ENCODE assay signal across 18 cellular contexts in the genomic region with DNA sequence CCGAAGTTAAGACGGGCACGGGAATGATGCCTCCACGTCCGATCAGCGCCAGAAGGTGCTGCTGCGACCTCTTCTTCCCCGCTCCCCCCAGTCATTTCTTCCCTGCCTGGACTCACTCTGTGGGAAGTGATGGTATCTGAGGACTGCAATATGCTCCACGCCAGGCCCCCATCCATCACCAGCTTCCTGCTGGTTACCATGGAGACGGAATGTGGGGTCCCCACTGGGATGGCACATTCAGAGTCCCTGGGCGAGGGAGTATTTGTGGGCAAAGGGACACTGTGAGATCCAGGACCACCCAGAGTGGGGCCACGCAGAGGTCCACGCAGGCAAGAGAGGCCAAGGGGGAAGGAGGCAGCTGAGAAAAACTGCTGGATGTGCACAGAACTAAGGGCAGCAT. TPM values are rescaled to one million over a fixed set of nuclear protein-coding genes. Genes with fewer than 3 reads are reported as not detected.
DNase-seq lines count a peak whose midpoint lies in the region; ATAC-seq and TF ChIP-seq lines count a peak whose summit lies in the region.
"Had no signal": no experiment of that assay in that cellular context is flagged by ENCODE, and none has a peak within 500 bp of the region (broad histone marks: within the 10 kb centered on the region; RNA-seq: fewer than 3 reads in every experiment).

No MANE protein-coding gene starts in this region.

- no peaks in the 10 kb centered on the region for H3K9me3 Mint-ChIP-seq in natural killer cell
- no peaks in the 10 kb centered on the region for H3K9me3 Mint-ChIP-seq in natural killer cell treated with Interleukin-12 subunit alpha and Interleukin-12 subunit beta and Interleukin-15 and Interleukin-18, amount 100 ng/mL, for 72 hours
- H3K9me3 Mint-ChIP-seq in activated naive CD8-positive, alpha-beta T cell treated with anti-CD3 and anti-CD28 coated beads, Interleukin-2, amount 10 ng/mL, durations not matched to agents 7 days and 5 days: no peaks in the 10 kb centered on the region
- no peaks in the 10 kb centered on the region for H3K9me3 Mint-ChIP-seq in CD4-positive, alpha-beta memory T cell

- H3K27ac Mint-ChIP-seq in natural killer cell: peak overlapping the region; percentile 73
- peak overlapping the region in 1 of 2 donors; percentile 36 for H3K27ac Mint-ChIP-seq in natural killer cell treated with Interleukin-12 subunit alpha and Interleukin-12 subunit beta and Interleukin-15 and Interleukin-18, amount 100 ng/mL, for 72 hours
- H3K27ac Mint-ChIP-seq in activated naive CD8-positive, alpha-beta T cell treated with anti-CD3 and anti-CD28 coated beads, Interleukin-2, amount 10 ng/mL, durations not matched to agents 7 days and 5 days: peak overlapping the region; percentile 16
- H3K27ac Mint-ChIP-seq in CD4-positive, alpha-beta memory T cell: peak overlapping the region in 1 of 7 donors; percentile 57

- H3K36me3 Mint-ChIP-seq in natural killer cell: no peaks in the 10 kb centered on the region
- no peaks in the 10 kb centered on the region for H3K36me3 Mint-ChIP-seq in natural killer cell treated with Interleukin-12 subunit alpha and Interleukin-12 subunit beta and Interleukin-15 and Interleukin-18, amount 100 ng/mL, for 72 hours
- H3K36me3 Mint-ChIP-seq in activated naive CD8-positive, alpha-beta T cell treated with anti-CD3 and anti-CD28 coated beads, Interleukin-2, amount 10 ng/mL, durations not matched to agents 7 days and 5 days: peaks cover 65% of the 10 kb centered on the region
- peaks cover 42 to 66% of the 10 kb centered on the region in 2 donors for H3K36me3 Mint-ChIP-seq in CD4-positive, alpha-beta memory T cell

- no peak overlapping the region for H3K4me3 ChIP-seq in CD4-positive, alpha-beta memory T cell (ENCODE audit: low read length in 2 of 2)
- H3K4me3 ChIP-seq: GM23248 had no signal

- no peak overlapping the region for H3K4me3 Mint-ChIP-seq in natural killer cell
- no peak overlapping the region for H3K4me3 Mint-ChIP-seq in natural killer cell treated with Interleukin-12 subunit alpha and Interleukin-12 subunit beta and Interleukin-15 and Interleukin-18, amount 100 ng/mL, for 72 hours
- H3K4me3 Mint-ChIP-seq in activated naive CD8-positive, alpha-beta T cell treated with anti-CD3 and anti-CD28 coated beads, Interleukin-2, amount 10 ng/mL, durations not matched to agents 7 days and 5 days: no peak overlapping the region
- no peak overlapping the region for H3K4me3 Mint-ChIP-seq in CD4-positive, alpha-beta memory T cell

- no peak for ATAC-seq in natural killer cell
- ATAC-seq in natural killer cell treated with Interleukin-12 subunit alpha and Interleukin-12 subunit beta and Interleukin-15 and Interleukin-18, amount 100 ng/mL, for 72 hours: no peak
- no peak for ATAC-seq in activated naive CD8-positive, alpha-beta T cell treated with anti-CD3 and anti-CD28 coated beads, Interleukin-2, amount 10 ng/mL, durations not matched to agents 7 days and 5 days (ENCODE audit: low read depth)
- no peak for ATAC-seq in left lobe of liver
- ATAC-seq in HG02642 (IDR thresholded peaks at IDR 0.05; ENCODE audit: poor library complexity, unreplicated experiment): no peak

- no peak for DNase-seq in natural killer cell
- DNase-seq in natural killer cell treated with Interleukin-12 subunit alpha and Interleukin-12 subunit beta and Interleukin-15 and Interleukin-18, amount 100 ng/mL, for 72 hours (ENCODE audit: low spot score): no peak
- DNase-seq in activated naive CD8-positive, alpha-beta T cell treated with anti-CD3 and anti-CD28 coated beads, Interleukin-2, amount 10 ng/mL, durations not matched to agents 7 days and 5 days: no peak
- DNase-seq in left lobe of liver (ENCODE audit: low spot score): peak; percentile 34
- no peak for DNase-seq in NCI-H187 (lab: John Stamatoyannopoulos, UW)
- DNase-seq in CD4-positive, alpha-beta memory T cell: no peak
- DNase-seq: ACHN, DMS79 treated with DMSO at 0.1 percent for 48 hours, GM23248, NCI-H1417 treated with DMSO at 0.1 percent for 48 hours, NCI-H2029, NCI-H446 treated with DMSO at 0.1 percent for 48 hours, NCI-H748 treated with DMSO at 0.1 percent for 48 hours, OCI-M1, SHP77 treated with DMSO at 0.1 percent for 48 hours had no signal

- H3K27me3 Mint-ChIP-seq in natural killer cell (ENCODE audit: low read depth in 2 of 2): no peaks in the 10 kb centered on the region
- H3K27me3 Mint-ChIP-seq in natural killer cell treated with Interleukin-12 subunit alpha and Interleukin-12 subunit beta and Interleukin-15 and Interleukin-18, amount 100 ng/mL, for 72 hours: no peaks in the 10 kb centered on the region
- no peaks in the 10 kb centered on the region for H3K27me3 Mint-ChIP-seq in activated naive CD8-positive, alpha-beta T cell treated with anti-CD3 and anti-CD28 coated beads, Interleukin-2, amount 10 ng/mL, durations not matched to agents 7 days and 5 days
- no peaks in the 10 kb centered on the region for H3K27me3 Mint-ChIP-seq in CD4-positive, alpha-beta memory T cell

- H3K27ac ChIP-seq in CD4-positive, alpha-beta memory T cell (ENCODE audit: low read depth, low read length): no peak overlapping the region
- H3K27ac ChIP-seq: GM23248 had no signal

- POLR2A ChIA-PET in activated naive CD8-positive, alpha-beta T cell treated with anti-CD3 and anti-CD28 coated beads, Interleukin-2, amount 10 ng/mL, durations not matched to agents 7 days and 5 days (lab: Charles Lee): no interaction called here
- POLR2A ChIA-PET in CD4-positive, alpha-beta memory T cell (lab: Charles Lee; ENCODE audit: partially characterized antibody): interaction anchor here (1.1 to 1.4 kb wide), 2 partner anchors 49 to 89 kb away, joined by 3 to 4 read pairs; no protein-coding TSS in a partner anchor

- H3K36me3 ChIP-seq in CD4-positive, alpha-beta memory T cell (ENCODE audit: insufficient read depth, low read length): peaks cover 21% of the 10 kb centered on the region

- intact Hi-C loops in natural killer cell (cut with micrococcal nuclease): no loop called here
- intact Hi-C loops in CD4-positive, alpha-beta memory T cell (cut with micrococcal nuclease): no loop called here

- no peaks in the 10 kb centered on the region for H3K27me3 ChIP-seq in CD4-positive, alpha-beta memory T cell (ENCODE audit: insufficient read depth, low read length)

- no peak for TF ChIP-seq CTCF in natural killer cell (IDR thresholded peaks at IDR 0.05)

- H3K4me1 Mint-ChIP-seq in natural killer cell: peaks cover 49 to 55% of the 10 kb centered on the region in 2 donors
- peaks cover 31 to 53% of the 10 kb centered on the region in 2 donors for H3K4me1 Mint-ChIP-seq in natural killer cell treated with Interleukin-12 subunit alpha and Interleukin-12 subunit beta and Interleukin-15 and Interleukin-18, amount 100 ng/mL, for 72 hours (ENCODE audit: low read depth in 2 of 2)
- peaks cover 15% of the 10 kb centered on the region for H3K4me1 Mint-ChIP-seq in activated naive CD8-positive, alpha-beta T cell treated with anti-CD3 and anti-CD28 coated beads, Interleukin-2, amount 10 ng/mL, durations not matched to agents 7 days and 5 days
- H3K4me1 Mint-ChIP-seq in CD4-positive, alpha-beta memory T cell: peaks cover 39 to 74% (median 53%) of the 10 kb centered on the region in 4 donors

- CTCF ChIA-PET in CD4-positive, alpha-beta memory T cell (lab: Charles Lee; ENCODE audit: partially characterized antibody): no interaction called here

- H3K4me1 ChIP-seq in CD4-positive, alpha-beta memory T cell (ENCODE audit: insufficient read depth, low read length): peaks cover 22% of the 10 kb centered on the region

- H3K9me3 ChIP-seq in CD4-positive, alpha-beta memory T cell (ENCODE audit: control insufficient read depth in 1 of 2, low read length in 2 of 2): no peaks in the 10 kb centered on the region

RNA-seq across cellular contexts. Expression of a gene that starts 39.7 kb away (rescaled TPM):
- total RNA-seq in natural killer cell (100 to 1,000 TPM; 196 to 233 (median 199) TPM), left lobe of liver (0.63 TPM)
- total RNA-seq in natural killer cell treated with Interleukin-12 subunit alpha and Interleukin-12 subunit beta and Interleukin-15 and Interleukin-18, amount 100 ng/mL, for 72 hours: 10 to 100 TPM; 79.3 to 80.8 TPM
- total RNA-seq in activated naive CD8-positive, alpha-beta T cell treated with anti-CD3 and anti-CD28 coated beads, Interleukin-2, amount 10 ng/mL, durations not matched to agents 7 days and 5 days: 100 to 1,000 TPM; 140 to 151 TPM
- 100 to 1,000 TPM; 131 to 136 TPM for total RNA-seq in CD4-positive, alpha-beta memory T cell
- 10 to 100 TPM in 1 of 2 donors, 1 to 10 TPM in 1; 4.9 to 39.6 TPM for polyA plus RNA-seq in CD4-positive, alpha-beta memory T cell
- total RNA-seq: G401, GM23248, RPMI7951 had no signal
- polyA plus RNA-seq: GM23248 had no signal

Comparison
In these comparisons a context has a peak if more than half of its experiments do, and no peak if none do; other contexts are left out.
1. RNA of a gene that starts 39.7 kb away (total RNA-seq): 196 to 233 TPM in natural killer cell, 140 to 151 TPM in activated naive CD8-positive, alpha-beta T cell treated with anti-CD3 and anti-CD28 coated beads, Interleukin-2, amount 10 ng/mL, durations not matched to agents 7 days and 5 days, 131 to 136 TPM in CD4-positive, alpha-beta memory T cell and 79.3 to 80.8 TPM in natural killer cell treated with Interleukin-12 subunit alpha and Interleukin-12 subunit beta and Interleukin-15 and Interleukin-18, amount 100 ng/mL, for 72 hours; 0.63 TPM in left lobe of liver (single experiment); every median in the first group is over 10 times any median in the second.